1 cellular context compared by ENCODE assay signal in the genomic region with DNA sequence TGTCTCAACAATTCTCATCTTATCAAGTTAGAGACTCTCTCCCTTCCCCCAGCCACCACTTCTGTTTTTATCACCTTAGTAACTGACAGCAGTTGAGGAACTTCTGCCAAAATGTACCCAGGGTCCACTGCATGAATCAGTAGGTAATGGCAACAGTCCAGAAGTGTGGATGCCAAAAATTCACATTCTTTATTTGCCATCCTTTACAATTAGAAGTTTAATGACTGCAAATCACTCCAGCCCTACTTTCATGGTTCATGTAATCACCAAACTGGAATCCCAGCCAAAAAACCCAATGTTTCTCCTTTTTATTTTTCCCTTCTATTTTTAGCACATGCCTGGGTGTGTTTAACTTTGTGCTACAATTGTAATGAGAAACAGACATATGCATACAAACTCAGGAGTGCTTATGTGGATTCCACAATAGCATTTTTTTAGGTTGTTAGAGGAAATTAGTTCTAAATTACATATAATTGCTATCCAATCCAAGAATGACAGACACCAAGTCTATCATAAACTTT.
TF ChIP-seq lines count a peak whose summit lies in the region.

No MANE protein-coding gene starts in this region.

TF ChIP-seq in SK-N-SH treated with all-trans-retinoic acid at 6 μM for 48 hours, 23 proteins besides CTCF, POLR2A, EP300 and RAD21 (continued from another document):
- TF ChIP-seq, protein P1, sequence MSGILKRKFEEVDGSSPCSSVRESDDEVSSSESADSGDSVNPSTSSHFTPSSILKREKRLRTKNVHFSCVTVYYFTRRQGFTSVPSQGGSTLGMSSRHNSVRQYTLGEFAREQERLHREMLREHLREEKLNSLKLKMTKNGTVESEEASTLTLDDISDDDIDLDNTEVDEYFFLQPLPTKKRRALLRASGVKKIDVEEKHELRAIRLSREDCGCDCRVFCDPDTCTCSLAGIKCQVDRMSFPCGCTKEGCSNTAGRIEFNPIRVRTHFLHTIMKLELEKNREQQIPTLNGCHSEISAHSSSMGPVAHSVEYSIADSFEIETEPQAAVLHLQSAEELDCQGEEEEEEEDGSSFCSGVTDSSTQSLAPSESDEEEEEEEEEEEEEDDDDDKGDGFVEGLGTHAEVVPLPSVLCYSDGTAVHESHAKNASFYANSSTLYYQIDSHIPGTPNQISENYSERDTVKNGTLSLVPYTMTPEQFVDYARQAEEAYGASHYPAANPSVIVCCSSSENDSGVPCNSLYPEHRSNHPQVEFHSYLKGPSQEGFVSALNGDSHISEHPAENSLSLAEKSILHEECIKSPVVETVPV (CRISPR knock-in tag; IDR thresholded peaks at IDR 0.05), result no peak; the same call in 1 of the 2 replicates
- no peak for TF ChIP-seq ZFP30 (CRISPR knock-in tag; IDR thresholded peaks at IDR 0.05)
